In genomic region chr17:81432873-81433451, GRCh38 we compare ENCODE assay signal across 10 cellular contexts. TPM values are rescaled to one million over a fixed set of nuclear protein-coding genes. Genes with fewer than 3 reads are reported as not detected.
DNase-seq lines count a peak whose midpoint lies in the region; TF ChIP-seq lines count a peak whose summit lies in the region.
"Had no signal": no experiment of that assay in that cellular context is flagged by ENCODE, and none has a peak within 500 bp of the region (broad histone marks: within the 10 kb centered on the region; RNA-seq: fewer than 3 reads in every experiment).

No MANE protein-coding gene starts in this region.

- peaks cover 19% of the 10 kb centered on the region for H3K36me3 ChIP-seq in KOPT-K1 (ENCODE audit: insufficient read depth, low read length)

- DNase-seq in ACHN = peak; percentile 51
- peak; percentile 80 for DNase-seq in NCI-H226
- peak; percentile 85 for DNase-seq in glutamatergic neuron
- no peak for DNase-seq in iPS-NIHi7 (ENCODE audit: extremely low spot score)
- no peak for DNase-seq in AML-193 (lab: John Stamatoyannopoulos, UW)
- DNase-seq in stimulated activated naive CD4-positive, alpha-beta T cell (lab: John Stamatoyannopoulos, UW) = no peak
- no peak for DNase-seq in effector CD8-positive, alpha-beta T cell (lab: John Stamatoyannopoulos, UW)
- DNase-seq: foreskin keratinocyte; stimulated activated CD4-positive, alpha-beta T cell treated with anti-CD3 and anti-CD28 coated beads, Interleukin-2, amount 100 ng/mL, for 48 hours had no signal

- H3K9me3 ChIP-seq in KOPT-K1 (ENCODE audit: insufficient read depth, low read length, poor library complexity, severe bottlenecking) = no peaks in the 10 kb centered on the region

- H3K4me1 Mint-ChIP-seq in glutamatergic neuron (ENCODE audit: low read depth, unreplicated experiment) = peaks cover 2% of the 10 kb centered on the region

- in situ Hi-C loops in ACHN (cut with HindIII; ENCODE audit: low pct_ligation_motif_present, low pct_unique_long_range_greater_than_20kb, low sequenced_read_pairs) = no loop called here

- H3K27ac ChIP-seq in KOPT-K1 (ENCODE audit: low read depth, low read length, poor library complexity, severe bottlenecking) = peak overlapping the region; percentile 91
- H3K27ac ChIP-seq: foreskin keratinocyte had no signal

- no peak overlapping the region for H3K4me3 Mint-ChIP-seq in glutamatergic neuron (ENCODE audit: unreplicated experiment)

- peaks cover under 1% of the 10 kb centered on the region for H3K27me3 Mint-ChIP-seq in glutamatergic neuron (ENCODE audit: unreplicated experiment)

- H3K9me3 Mint-ChIP-seq in glutamatergic neuron (ENCODE audit: unreplicated experiment) = peaks cover 2% of the 10 kb centered on the region

- peak overlapping the region; percentile 48 for H3K27ac Mint-ChIP-seq in glutamatergic neuron (ENCODE audit: unreplicated experiment)

- TF ChIP-seq CTCF in glutamatergic neuron (IDR thresholded peaks at IDR 0.05; ENCODE audit: partially characterized antibody, unreplicated experiment) = no peak

- no peaks in the 10 kb centered on the region for H3K36me3 Mint-ChIP-seq in glutamatergic neuron (ENCODE audit: unreplicated experiment)

RNA-seq across cellular contexts. Expression of gene BAHCC1, which starts 37.7 kb away (rescaled TPM):
- total RNA-seq in glutamatergic neuron (ENCODE audit: unreplicated experiment) = 111 TPM

Comparison
In these comparisons a context has a peak if more than half of its experiments do, and no peak if none do; other contexts are left out.
1. DNase-seq: peak in ACHN (single experiment), NCI-H226 (single experiment) and glutamatergic neuron (single experiment); none in iPS-NIHi7 (single experiment), AML-193 (0 of 2), stimulated activated naive CD4-positive, alpha-beta T cell (0 of 6) and effector CD8-positive, alpha-beta T cell (single experiment).